8 cellular contexts compared by ENCODE assay signal in the genomic region with DNA sequence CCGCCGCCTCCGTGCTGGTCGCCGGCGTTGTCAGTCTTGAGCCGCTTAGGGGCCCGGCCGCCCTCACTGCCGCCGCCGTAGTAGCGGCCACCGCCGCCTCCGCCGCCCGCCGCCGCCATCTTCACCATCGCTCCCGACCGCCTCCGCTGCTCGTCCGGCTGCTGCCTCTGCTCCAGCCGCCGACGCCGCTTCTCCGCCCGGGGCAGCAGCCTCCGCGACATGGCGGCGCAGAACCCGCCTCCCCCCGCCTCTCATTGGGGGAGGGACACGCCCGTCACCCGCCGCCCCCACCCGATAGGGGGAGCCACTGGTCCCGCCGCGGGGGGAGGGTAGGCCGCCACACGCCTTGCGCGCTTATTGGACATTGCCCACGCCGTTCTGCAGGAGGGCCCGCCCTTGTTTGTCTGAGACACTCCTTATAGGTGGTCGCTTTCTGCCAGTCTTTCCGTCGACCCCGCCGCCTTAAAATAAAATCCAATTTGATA. TPM values are rescaled to one million over a fixed set of nuclear protein-coding genes. Genes with fewer than 3 reads are reported as not detected.
A peak's percentile ranks its signal among the peaks of the same experiment; 100 is the strongest.
DNase-seq lines count a peak whose midpoint lies in the region; ATAC-seq, FAIRE-seq and TF ChIP-seq lines count a peak whose summit lies in the region.

TSS of gene HNRNPL (minus strand) at position 241 of the 485 bp plus-strand sequence. CDS start at position 221, 20 bp downstream.

- peaks cover 0 to 9% (median 0%) of the 10 kb centered on the region in 11 donors for H3K9me3 Mint-ChIP-seq in naive thymus-derived CD4-positive, alpha-beta T cell

- peak within 1 kb of the TSS; percentile 94 for H3K9ac ChIP-seq in endothelial cell of umbilical vein (replicated peaks; ENCODE audit: extremely low read depth, insufficient read depth, low read length)

- CTCF ChIA-PET in endothelial cell of umbilical vein (lab: Charles Lee): interaction anchor here (1.0 to 1.4 kb wide), 9 partner anchors 14 to 215 kb away, joined by 3 to 9 read pairs (median 3); partner anchors contain the start of gene ECH1
- CTCF ChIA-PET in naive thymus-derived CD4-positive, alpha-beta T cell (lab: Charles Lee): interaction anchor here (0.9 to 1.5 kb wide), 3 partner anchors 12 to 19 kb away, joined by 3 to 4 read pairs (median 3); no protein-coding TSS in a partner anchor

- no peaks in the 10 kb centered on the region for H3K27me3 ChIP-seq in endothelial cell of umbilical vein (ENCODE audit: control insufficient read depth in 2 of 2, insufficient read depth in 2 of 2, low read length in 2 of 2)
- H3K27me3 ChIP-seq in naive thymus-derived CD4-positive, alpha-beta T cell (ENCODE audit: control insufficient read depth in 2 of 2, insufficient read depth in 2 of 2, low read length in 2 of 2): no peaks in the 10 kb centered on the region
- H3K27me3 ChIP-seq in thymus (ENCODE audit: control insufficient read depth, insufficient read depth): no peaks in the 10 kb centered on the region

- H3K4me2 ChIP-seq in endothelial cell of umbilical vein (ENCODE audit: insufficient read depth, low read length): peak within 1 kb of the TSS; percentile 80

- H3K4me3 ChIP-seq in endothelial cell of umbilical vein (replicated peaks in 1 of 3; ENCODE audit: insufficient read depth in 1 of 3, low read depth in 1 of 3, low read length in 3 of 3) (peak within 1 kb of the TSS; percentile 58 to 84 (median 78)), thymus (ENCODE audit: low read length) (peak within 1 kb of the TSS; percentile 95)
- peak within 1 kb of the TSS; percentile 81 for H3K4me3 ChIP-seq in naive thymus-derived CD4-positive, alpha-beta T cell (ENCODE audit: low read length)

- H3K27ac ChIP-seq in endothelial cell of umbilical vein (ENCODE audit: insufficient read depth, low read depth, low read length) (peak within 1 kb of the TSS; percentile 86), thymus (ENCODE audit: low read depth) (peak within 1 kb of the TSS; percentile 100)
- peak within 1 kb of the TSS; percentile 96 for H3K27ac ChIP-seq in naive thymus-derived CD4-positive, alpha-beta T cell (ENCODE audit: low read depth, low read length)

- H3K27ac Mint-ChIP-seq in naive thymus-derived CD4-positive, alpha-beta T cell: peak within 1 kb of the TSS; percentile 94 to 100 (median 99)

- H3K36me3 ChIP-seq in endothelial cell of umbilical vein (ENCODE audit: control insufficient read depth in 2 of 2, extremely low read depth in 1 of 2, insufficient read depth in 2 of 2, low read length in 2 of 2) (peaks cover 13 to 21% of the 10 kb centered on the region in 2 experiments), thymus (ENCODE audit: control insufficient read depth, insufficient read depth) (peaks cover 30% of the 10 kb centered on the region)
- peaks cover 18 to 38% (median 25%) of the 10 kb centered on the region in 3 experiments for H3K36me3 ChIP-seq in naive thymus-derived CD4-positive, alpha-beta T cell (ENCODE audit: control insufficient read depth in 2 of 3, insufficient read depth in 3 of 3, low read length in 3 of 3)

- TF ChIP-seq CTCF in AG09319 (IDR thresholded peaks at IDR 0.05; ENCODE audit: low read depth, low read length) (peak; percentile 43), endothelial cell of umbilical vein (IDR thresholded peaks at IDR 0.05; ENCODE audit: extremely low read depth in 1 of 2, insufficient read depth in 1 of 2, low read depth in 1 of 2, low read length in 2 of 2) (peak; percentile 28 to 70)

- ATAC-seq in GM19397 (IDR thresholded peaks at IDR 0.05; ENCODE audit: unreplicated experiment) (peak; percentile 47), HG03571 (IDR thresholded peaks at IDR 0.05; ENCODE audit: unreplicated experiment) (peak; percentile 48)
- ATAC-seq in naive thymus-derived CD4-positive, alpha-beta T cell: peak; percentile 78

- under 1% methylated on average over 58 of the region's 58 CpGs for WGBS in thymus

- H3K4me3 Mint-ChIP-seq in naive thymus-derived CD4-positive, alpha-beta T cell: peak within 1 kb of the TSS; percentile 88 to 99 (median 96)

- POLR2A ChIA-PET in endothelial cell of umbilical vein (lab: Charles Lee): interaction anchor here (0.8 to 1.2 kb wide), 7 partner anchors 9 to 81 kb away, joined by 3 to 6 read pairs (median 3); partner anchors contain the start of genes ECH1, MRPS12 and SARS2
- POLR2A ChIA-PET in naive thymus-derived CD4-positive, alpha-beta T cell (lab: Charles Lee): interaction anchor here (0.8 to 11.2 kb wide), 16 partner anchors 8 to 231 kb away, joined by 3 to 317 read pairs (median 6); partner anchors contain the start of genes ACTN4, ECH1, EIF3K and LGALS4

- peak within 1 kb of the TSS; percentile 23 for H2AFZ ChIP-seq in endothelial cell of umbilical vein (ENCODE audit: low read depth, low read length)

- no peaks in the 10 kb centered on the region for H4K20me1 ChIP-seq in endothelial cell of umbilical vein (replicated peaks; ENCODE audit: control insufficient read depth, extremely low read depth, insufficient read depth, low read length)

- BruUV-seq in endothelial cell of umbilical vein (replicated peaks; lab: Mats Ljungman, UMichigan): no TSS peak

- H3K79me2 ChIP-seq in endothelial cell of umbilical vein (ENCODE audit: control insufficient read depth, insufficient read depth, low read length): peaks cover 42% of the 10 kb centered on the region

- H3K4me1 ChIP-seq in endothelial cell of umbilical vein (ENCODE audit: control insufficient read depth, extremely low read depth, insufficient read depth, low read length) (peaks cover 34% of the 10 kb centered on the region), thymus (ENCODE audit: control insufficient read depth, insufficient read depth, low read length) (peaks cover 27% of the 10 kb centered on the region)
- H3K4me1 ChIP-seq in naive thymus-derived CD4-positive, alpha-beta T cell (ENCODE audit: control insufficient read depth in 2 of 2, insufficient read depth in 2 of 2, low read length in 2 of 2): peaks cover 24 to 41% of the 10 kb centered on the region in 2 donors

- DNase-seq in AG09319 (ENCODE audit: extremely low read depth, low read depth) (no peak), endothelial cell of umbilical vein (ENCODE audit: low read depth, low spot score) (no peak), NCI-H2196 (lab: John Stamatoyannopoulos, UW; ENCODE audit: unreplicated experiment) (no peak)
- peak; percentile 99 for DNase-seq in activated CD8-positive, alpha-beta memory T cell treated with anti-CD3 and anti-CD28 coated beads for 1 hour (ENCODE audit: extremely low read depth in 1 of 2, low read depth in 1 of 2)
- peak in 5 of 9 donors; percentile 99 to 100 (median 100) for DNase-seq in naive thymus-derived CD4-positive, alpha-beta T cell

- FAIRE-seq in endothelial cell of umbilical vein (lab: Jason Lieb, UNC): no peak

- peaks cover 8 to 28% (median 27%) of the 10 kb centered on the region in 5 donors for H3K36me3 Mint-ChIP-seq in naive thymus-derived CD4-positive, alpha-beta T cell

- H3K4me1 Mint-ChIP-seq in naive thymus-derived CD4-positive, alpha-beta T cell: peaks cover 31 to 68% (median 49%) of the 10 kb centered on the region in 7 donors

- H3K27me3 Mint-ChIP-seq in naive thymus-derived CD4-positive, alpha-beta T cell: peaks cover 0 to 5% (median 0%) of the 10 kb centered on the region in 5 donors

- dilution Hi-C loops in endothelial cell of umbilical vein (cut with MboI; ENCODE audit: extremely low pct_ligation_motif_present, low sequenced_read_pairs): no loop called here

- intact Hi-C loops in endothelial cell of umbilical vein (cut with micrococcal nuclease): loop anchor here (1.0 to 10.0 kb wide), 7 partner anchors 18 to 205 kb away; partner anchors contain the start of genes ACTN4, ECH1, MRPS12 and NFKBIB
- intact Hi-C loops in naive thymus-derived CD4-positive, alpha-beta T cell (cut with micrococcal nuclease): loop anchor here (1.0 to 5.0 kb wide), 19 partner anchors 7 to 1438 kb away; partner anchors contain the start of genes ACTN4 (in 2 of the 2), ECH1 (in 2 of the 2), EIF3K (in 2 of the 2) and MRPS12 (in 2 of the 2)

- H3K9me1 ChIP-seq in endothelial cell of umbilical vein (replicated peaks; ENCODE audit: control insufficient read depth, extremely low read depth, insufficient read depth, low read length): no peaks in the 10 kb centered on the region

- peak; percentile 78 for TF ChIP-seq POLR2A in endothelial cell of umbilical vein (IDR thresholded peaks at IDR 0.05; ENCODE audit: low read depth, low read length)

- H3K9me3 ChIP-seq in endothelial cell of umbilical vein (replicated peaks; ENCODE audit: control insufficient read depth, insufficient read depth, low read length): no peaks in the 10 kb centered on the region
- no peaks in the 10 kb centered on the region for H3K9me3 ChIP-seq in naive thymus-derived CD4-positive, alpha-beta T cell (ENCODE audit: control insufficient read depth in 2 of 3, low read length in 3 of 3)
- H3K9me3 ChIP-seq in thymus (ENCODE audit: control insufficient read depth): no peaks in the 10 kb centered on the region

TF ChIP-seq in endothelial cell of umbilical vein, 7 proteins besides CTCF, POLR2A, EP300 and RAD21:
- TF ChIP-seq MYC (IDR thresholded peaks at IDR 0.05; ENCODE audit: low read depth, low read length) (no peak), FOS (IDR thresholded peaks at IDR 0.05; ENCODE audit: borderline replicate concordance, insufficient read depth, low read length) (no peak), POLR2AphosphoS5 (IDR thresholded peaks at IDR 0.05; ENCODE audit: insufficient read depth, low read depth, low read length) (peak; percentile 88)

RNA-seq across cellular contexts. Expression of gene HNRNPL, which starts in this region (rescaled TPM):
- total RNA-seq in endothelial cell of umbilical vein: 427 and 451 TPM in 2 replicates
- 243 and 305 TPM in 2 replicates for polyA plus RNA-seq in endothelial cell of umbilical vein
- polyA plus RNA-seq in endothelial cell of umbilical vein (2011; cell fraction: cytosol; rRNA removed): 292 and 332 TPM in 2 replicates
- polyA plus RNA-seq in endothelial cell of umbilical vein (2011; cell fraction: nucleus; rRNA removed): 413 and 435 TPM in 2 replicates
- polyA plus RNA-seq in endothelial cell of umbilical vein (2012): 320 and 351 TPM in 2 replicates
- 381 and 414 TPM in 2 replicates for polyA minus RNA-seq in endothelial cell of umbilical vein
- polyA minus RNA-seq in endothelial cell of umbilical vein (2011; cell fraction: cytosol; rRNA and poly(A)+ RNA removed): 162 TPM
- polyA minus RNA-seq in endothelial cell of umbilical vein (2011; cell fraction: nucleus; rRNA and poly(A)+ RNA removed): 133 and 168 TPM in 2 replicates
- 100 to 1,000 TPM; 339 to 539 (median 505) TPM for total RNA-seq in naive thymus-derived CD4-positive, alpha-beta T cell
- polyA plus RNA-seq in naive thymus-derived CD4-positive, alpha-beta T cell: 10 to 100 TPM; 70.6 to 78.7 TPM
- polyA plus RNA-seq in thymus: 198 TPM

Comparison
In these comparisons a context has a peak if more than half of its experiments do, and no peak if none do; other contexts are left out.
1. DNase-seq: peak in activated CD8-positive, alpha-beta memory T cell treated with anti-CD3 and anti-CD28 coated beads for 1 hour (2 of 2) and naive thymus-derived CD4-positive, alpha-beta T cell (5 of 9); none in AG09319 (single experiment), endothelial cell of umbilical vein (single experiment) and NCI-H2196 (single experiment).
2. Peak in every context shown above with its lines, with median percentiles within 50 percentile points of each other: ATAC-seq, H3K27ac ChIP-seq and H3K4me3 ChIP-seq.